Comparison of ENCODE assay signal across 8 cellular contexts in the genomic region with DNA sequence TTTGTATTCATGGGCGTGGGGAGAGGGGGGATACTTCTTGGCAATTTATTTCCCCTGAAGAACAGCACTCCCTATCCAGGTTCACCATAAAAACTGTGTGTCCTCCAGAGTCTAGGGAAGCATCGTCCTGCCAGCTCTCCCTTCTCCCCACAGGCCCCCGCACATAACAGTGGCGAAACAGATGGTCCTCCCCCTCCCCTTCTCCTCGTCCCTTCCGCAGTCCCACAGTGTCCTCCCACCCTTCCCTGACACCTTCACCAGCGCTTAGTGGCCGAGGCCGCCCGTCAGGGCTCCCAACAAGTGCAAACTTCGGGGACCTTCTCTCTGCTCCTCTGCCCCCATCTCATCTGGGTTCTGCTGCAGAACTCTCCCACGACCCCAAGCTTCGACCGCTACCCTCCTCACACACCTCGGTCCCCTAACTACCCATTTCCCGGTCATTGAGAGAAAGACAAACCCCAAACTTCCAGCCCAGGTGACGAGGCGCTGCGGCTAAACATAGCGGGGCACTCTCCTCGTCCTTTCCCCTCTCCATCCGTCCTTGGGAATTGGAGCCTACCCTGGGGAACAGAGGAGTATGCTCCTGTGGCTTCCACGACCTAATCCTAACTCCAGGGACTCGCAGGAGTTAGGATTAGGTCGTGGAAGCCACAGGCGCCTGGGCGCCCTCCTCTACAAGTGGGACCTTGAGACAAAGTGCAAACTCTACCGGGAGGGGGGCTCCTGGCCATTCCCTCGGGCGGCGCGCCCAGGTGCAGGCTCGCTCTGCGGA. TPM values are rescaled to one million over a fixed set of nuclear protein-coding genes. Genes with fewer than 3 reads are reported as not detected.
DNase-seq lines count a peak whose midpoint lies in the region; ATAC-seq and TF ChIP-seq lines count a peak whose summit lies in the region.

No MANE protein-coding gene starts in this region.

- no peaks in the 10 kb centered on the region for H3K9me2 ChIP-seq in neural cell (ENCODE audit: insufficient read depth, low read length)

- TF ChIP-seq EP300 in neural cell (conservative IDR thresholded peaks at IDR 0.05; ENCODE audit: poor library complexity, severe bottlenecking) = no peak

- no peaks in the 10 kb centered on the region for H3K79me2 ChIP-seq in neural cell (replicated peaks; ENCODE audit: insufficient read depth, low read length)

- no peak overlapping the region for H2AFZ ChIP-seq in neural cell (ENCODE audit: low read depth, low read length)

- H3K27ac ChIP-seq in C4-2B = peak overlapping the region; percentile 72
- H3K27ac ChIP-seq in neural cell (ENCODE audit: low read length) = no peak overlapping the region

- H3K9me3 ChIP-seq in neural cell (ENCODE audit: low read length) = no peaks in the 10 kb centered on the region

- peaks cover 49% of the 10 kb centered on the region for H3K27me3 ChIP-seq in neural cell (ENCODE audit: insufficient read depth, low read depth, low read length)

- H3K9ac ChIP-seq in neural cell (ENCODE audit: low read length) = peak overlapping the region; percentile 24

- no peak overlapping the region for H3K4me2 ChIP-seq in neural cell (ENCODE audit: low read length)

- TF ChIP-seq RAD21 in neural cell (conservative IDR thresholded peaks at IDR 0.05) = no peak

- no peaks in the 10 kb centered on the region for H3F3A ChIP-seq in neural cell (ENCODE audit: insufficient read depth, low read length, poor library complexity, severe bottlenecking)

- no peaks in the 10 kb centered on the region for H4K20me1 ChIP-seq in neural cell (ENCODE audit: insufficient read depth)

- H3K4me3 ChIP-seq in choroid plexus epithelial cell (ENCODE audit: low read depth, low read length) = peak overlapping the region; percentile 41
- H3K4me3 ChIP-seq in neural cell (ENCODE audit: low read length) = peak overlapping the region; percentile 76

- H3K36me3 ChIP-seq in neural cell (ENCODE audit: insufficient read depth, low read length) = no peaks in the 10 kb centered on the region

- TF ChIP-seq CTCF in C4-2B (conservative IDR thresholded peaks at IDR 0.05) (no peak), choroid plexus epithelial cell (conservative IDR thresholded peaks at IDR 0.05; ENCODE audit: low read depth, low read length) (no peak), neural cell (IDR thresholded peaks at IDR 0.05; ENCODE audit: poor library complexity, severe bottlenecking) (no peak)

- ATAC-seq in HG02981 (IDR thresholded peaks at IDR 0.05; ENCODE audit: unreplicated experiment) = peak; percentile 7
- ATAC-seq in GM19463 (IDR thresholded peaks at IDR 0.05; ENCODE audit: unreplicated experiment) = no peak

- DNase-seq in choroid plexus epithelial cell (ENCODE audit: low read depth) (no peak), kidney tubule cell (ENCODE audit: low spot score) (no peak), superior temporal gyrus (ENCODE audit: extremely low spot score) (no peak)
- DNase-seq in effector CD8-positive, alpha-beta T cell (lab: John Stamatoyannopoulos, UW) = no peak

TF ChIP-seq in neural cell, 6 proteins besides CTCF, POLR2A, EP300 and RAD21:
- no peak for TF ChIP-seq SMC3 (conservative IDR thresholded peaks at IDR 0.05; ENCODE audit: poor library complexity)
- no peak for TF ChIP-seq POLR2AphosphoS5 (IDR thresholded peaks at IDR 0.05)

RNA-seq across cellular contexts. Expression of a gene that starts 1.0 kb away (rescaled TPM):
- 0.30 and 0.31 TPM in 2 replicates for polyA plus RNA-seq in neural cell
- polyA minus RNA-seq in neural cell = 1.0 and 3.2 TPM in 2 replicates
